ENCODE assay signal across 22 cellular contexts in genomic region chr19:33098023-33098652, GRCh38. TPM values are rescaled to one million over a fixed set of nuclear protein-coding genes. Genes with fewer than 3 reads are reported as not detected.
DNase-seq lines count a peak whose midpoint lies in the region; ATAC-seq and TF ChIP-seq lines count a peak whose summit lies in the region.
"Had no signal": no experiment of that assay in that cellular context is flagged by ENCODE, and none has a peak within 500 bp of the region (broad histone marks: within the 10 kb centered on the region; RNA-seq: fewer than 3 reads in every experiment).

No MANE protein-coding gene starts in this region.

- RAD21 ChIA-PET in HCT116 (lab: Charles Lee; ENCODE audit: low non-redundant PET in 1 of 2, low total read pairs in 2 of 2, uncharacterized antibody in 2 of 2, unreplicated experiment in 2 of 2) = interaction anchor here in 1 of 2 experiments (0.6 kb wide), 1 partner anchor 13 kb away, joined by 3 read pairs; no protein-coding TSS in a partner anchor

- H3K36me3 Mint-ChIP-seq in endothelial cell (ENCODE audit: low read depth, unreplicated experiment) = peaks cover 25% of the 10 kb centered on the region

- no peak overlapping the region for H2AFZ ChIP-seq in HCT116 (ENCODE audit: low read depth, low read length, poor library complexity, severe bottlenecking)

- BruUV-seq in HCT116 (replicated peaks; lab: Mats Ljungman, UMichigan) = no TSS peak

- no peaks in the 10 kb centered on the region for H3K9me3 ChIP-seq in HCT116 (ENCODE audit: control insufficient read depth in 1 of 2, insufficient read depth in 1 of 2, low read depth in 1 of 2, low read length in 2 of 2)
- H3K9me3 ChIP-seq: gastroesophageal sphincter, Peyer's patch, right atrium auricular region, suprapubic skin had no signal

- WGBS in lower leg skin, 2 donors = 72 to 82% methylated on average over 5 of the region's 5 CpGs

- H3K4me1 Mint-ChIP-seq in endothelial cell (ENCODE audit: unreplicated experiment) = no peaks in the 10 kb centered on the region
- H3K4me1 Mint-ChIP-seq: WTC11 had no signal

- H3K27me3 ChIP-seq in HCT116 (ENCODE audit: insufficient read depth, low read length) = no peaks in the 10 kb centered on the region
- H3K27me3 ChIP-seq: gastroesophageal sphincter, Peyer's patch, right atrium auricular region, suprapubic skin had no signal

- no peak overlapping the region for H3K27ac Mint-ChIP-seq in endothelial cell (ENCODE audit: unreplicated experiment)
- H3K27ac Mint-ChIP-seq: activated T-helper 2 cell treated with anti-CD3 and anti-CD28 coated beads, Interferon-gamma antibody, Interleukin-2, Interleukin-4, amounts not matched to agents 10 μg/mL and 5 μg/mL and 100 μg/mL, durations not matched to agents 14 hours and 24 hours and 36 hours had no signal

- H3K9me3 Mint-ChIP-seq in endothelial cell (ENCODE audit: unreplicated experiment) = no peaks in the 10 kb centered on the region
- H3K9me3 Mint-ChIP-seq: activated T-helper 2 cell treated with anti-CD3 and anti-CD28 coated beads, Interferon-gamma antibody, Interleukin-2, Interleukin-4, amounts not matched to agents 10 μg/mL and 5 μg/mL and 100 μg/mL, durations not matched to agents 14 hours and 24 hours and 36 hours; WTC11 had no signal

- H3K79me2 ChIP-seq in HCT116 (ENCODE audit: insufficient read depth, low read length) = no peaks in the 10 kb centered on the region

- intact Hi-C loops in HCT116 (cut with micrococcal nuclease) (no loop called here), lower leg skin (cut with DNase I; ENCODE audit: low total_unique reads) (no loop called here)

- POLR2A ChIA-PET in HCT116 (lab: Charles Lee) = interaction anchor here (0.6 kb wide), 1 partner anchor 11 kb away, joined by 3 read pairs; no protein-coding TSS in a partner anchor

- TF ChIP-seq CTCF in HCT116 (IDR thresholded peaks at IDR 0.05 in 2 of 3, conservative IDR thresholded peaks at IDR 0.05 in 1 of 3; ENCODE audit: borderline replicate concordance in 1 of 3, insufficient read depth in 1 of 3, low read depth in 2 of 3, low read length in 2 of 3) = no peak
- no peak for TF ChIP-seq CTCF in endothelial cell (IDR thresholded peaks at IDR 0.05; ENCODE audit: unreplicated experiment)
- peak in 1 of 3 donors; percentile 40 for TF ChIP-seq CTCF in lower leg skin (IDR thresholded peaks at IDR 0.05)

- H3K36me3 ChIP-seq in HCT116 (ENCODE audit: control insufficient read depth in 1 of 2, insufficient read depth in 2 of 2, low read length in 2 of 2) = peaks cover 12 to 17% of the 10 kb centered on the region in 2 experiments; a peak in 3 of 4 replicates

- H3K4me1 ChIP-seq in HCT116 (ENCODE audit: control insufficient read depth in 1 of 2, insufficient read depth in 2 of 2, low read length in 2 of 2) = peaks cover 6 to 43% of the 10 kb centered on the region in 2 experiments; a peak in 3 of 4 replicates
- H3K4me1 ChIP-seq: gastroesophageal sphincter, right atrium auricular region, suprapubic skin had no signal

- H3K4me2 ChIP-seq in HCT116 (ENCODE audit: low read length) = peak overlapping the region; percentile 9; the same call in 1 of the 2 replicates

- TF ChIP-seq POLR2A in HCT116 (IDR thresholded peaks at IDR 0.05; ENCODE audit: borderline replicate concordance, extremely low read depth, insufficient read depth, insufficient read length) (no peak), lower leg skin (IDR thresholded peaks at IDR 0.05) (no peak), erythroblast (IDR thresholded peaks at IDR 0.05; ENCODE audit: low read length) (no peak)

- no peak for TF ChIP-seq RAD21 in HCT116 (IDR thresholded peaks at IDR 0.05; ENCODE audit: low read depth)

- CTCF ChIA-PET in HCT116 (lab: Charles Lee) = no interaction called here

- no peaks in the 10 kb centered on the region for H3K27me3 Mint-ChIP-seq in endothelial cell (ENCODE audit: unreplicated experiment)

- H4K20me1 ChIP-seq in HCT116 (ENCODE audit: insufficient read depth) = no peaks in the 10 kb centered on the region

- peak overlapping the region; percentile 40 for H3K4me3 Mint-ChIP-seq in endothelial cell (ENCODE audit: unreplicated experiment)
- H3K4me3 Mint-ChIP-seq: WTC11 had no signal

- ATAC-seq in HCT116 (no peak), HG03469 (IDR thresholded peaks at IDR 0.05; ENCODE audit: unreplicated experiment) (no peak)
- ATAC-seq: gastroesophageal sphincter, WTC11 had no signal

- H3K4me3 ChIP-seq in HCT116 (replicated peaks in 1 of 2; ENCODE audit: low read depth in 1 of 2, low read length in 2 of 2) (no peak overlapping the region), lower leg skin (ENCODE audit: low read depth, poor library complexity, severe bottlenecking) (no peak overlapping the region)
- H3K4me3 ChIP-seq: gastroesophageal sphincter, Peyer's patch, right atrium auricular region, suprapubic skin had no signal

- no peak overlapping the region for H3K9ac ChIP-seq in HCT116 (ENCODE audit: low read length)

- H3K9me2 ChIP-seq in HCT116 (ENCODE audit: insufficient read depth) = no peaks in the 10 kb centered on the region

- no peak overlapping the region for H3K27ac ChIP-seq in HCT116 (ENCODE audit: low read depth, low read length)
- H3K27ac ChIP-seq: gastroesophageal sphincter, Peyer's patch, right atrium auricular region, suprapubic skin had no signal

- DNase-seq in HCT116 (ENCODE audit: low read depth, low spot score) (no peak), NCI-H2196 treated with DMSO at 0.1 percent for 48 hours (lab: John Stamatoyannopoulos, UW; ENCODE audit: unreplicated experiment) (peak; percentile 36), endothelial cell (ENCODE audit: low spot score) (no peak), mucosa of gallbladder (ENCODE audit: low spot score) (peak; percentile 16), lower leg skin (ENCODE audit: low spot score in 2 of 2) (no peak), erythroblast (lab: John Stamatoyannopoulos, UW) (no peak), NCI-H2029 treated with DMSO at 0.1 percent for 48 hours (lab: John Stamatoyannopoulos, UW) (no peak)
- DNase-seq: amniotic stem cell, COR-L47, mesenchymal stem cell, NCI-H1930, NCI-H526 had no signal

TF ChIP-seq in HCT116, 20 proteins besides CTCF, POLR2A, EP300 and RAD21:
- no peak for TF ChIP-seq ATF3 (IDR thresholded peaks at IDR 0.05)
- TF ChIP-seq CBX3 (IDR thresholded peaks at IDR 0.05; ENCODE audit: low read depth) = no peak
- TF ChIP-seq YY1 (IDR thresholded peaks at IDR 0.05; ENCODE audit: extremely low read depth, insufficient replicate concordance, low read depth, low read length) = no peak
- TF ChIP-seq CEBPB (IDR thresholded peaks at IDR 0.05; ENCODE audit: low read depth) = no peak
- no peak for TF ChIP-seq FOSL1 (IDR thresholded peaks at IDR 0.05; ENCODE audit: low read depth)
- no peak for TF ChIP-seq SRF (IDR thresholded peaks at IDR 0.05; ENCODE audit: low read depth)
- TF ChIP-seq TCF7L2 (IDR thresholded peaks at IDR 0.05; ENCODE audit: borderline replicate concordance, extremely low read depth, insufficient read depth, insufficient read length) = no peak
- TF ChIP-seq ZNF274 (IDR thresholded peaks at IDR 0.05; ENCODE audit: low read depth, low read length) = no peak
- TF ChIP-seq EZH2phosphoT487 (IDR thresholded peaks at IDR 0.05; ENCODE audit: borderline replicate concordance) = no peak
- TF ChIP-seq EGR1 (IDR thresholded peaks at IDR 0.05; ENCODE audit: low read depth) = no peak
- TF ChIP-seq ZFX (IDR thresholded peaks at IDR 0.05) = no peak
- no peak for TF ChIP-seq ZBTB33 (IDR thresholded peaks at IDR 0.05; ENCODE audit: extremely low read depth, insufficient replicate concordance, low read length)
- no peak for TF ChIP-seq SIN3A (IDR thresholded peaks at IDR 0.05; ENCODE audit: low read depth)
- TF ChIP-seq SP1 (IDR thresholded peaks at IDR 0.05; ENCODE audit: low read depth) = no peak

RNA-seq across cellular contexts. Expression of gene GPATCH1, which starts 17.2 kb away (rescaled TPM):
- 7.8 TPM for total RNA-seq in HCT116 (2021; ENCODE audit: unreplicated experiment)
- 4.5 and 5.2 TPM in 2 replicates for polyA plus RNA-seq in HCT116 (2012)
- total RNA-seq in endothelial cell (ENCODE audit: unreplicated experiment) = 8.7 TPM
- total RNA-seq in mucosa of gallbladder = 7.6 TPM
- 10 to 100 TPM in 1 of 4 donors, 1 to 10 TPM in 3; 7.0 to 14.6 (median 8.7) TPM for total RNA-seq in lower leg skin

RNA-seq across cellular contexts. Expression of gene RHPN2, which starts 33.5 kb away (rescaled TPM):
- total RNA-seq in HCT116 (2021; ENCODE audit: unreplicated experiment) (33.3 TPM), endothelial cell (ENCODE audit: unreplicated experiment) (4.5 TPM), mucosa of gallbladder (50.4 TPM), lower leg skin (10 to 100 TPM in 3 of 4 donors, 1 to 10 TPM in 1; 4.0 to 25.7 (median 19.9) TPM)
- polyA plus RNA-seq in HCT116 (2012) = 38.8 and 41.5 TPM in 2 replicates

RNA-seq across cellular contexts. Expression of gene WDR88, which starts 33.8 kb away (rescaled TPM):
- total RNA-seq in HCT116 (2021; ENCODE audit: unreplicated experiment) = not detected
- polyA plus RNA-seq in HCT116 (2012) = 0.07 and 0.29 TPM in 2 replicates
- not detected for total RNA-seq in endothelial cell (ENCODE audit: unreplicated experiment)
- not detected for total RNA-seq in mucosa of gallbladder
- total RNA-seq in lower leg skin = not detected
- total RNA-seq: activated T-helper 2 cell treated with anti-CD3 and anti-CD28 coated beads, Interferon-gamma antibody, Interleukin-2, Interleukin-4, amounts not matched to agents 10 μg/mL and 5 μg/mL and 100 μg/mL, durations not matched to agents 14 hours and 24 hours and 36 hours; cerebellum; G401; gastroesophageal sphincter; H1; Peyer's patch; right atrium auricular region; suprapubic skin had no signal
- polyA plus RNA-seq: H1 had no signal

Comparison
In these comparisons a context has a peak if more than half of its experiments do, and no peak if none do; other contexts are left out.
1. DNase-seq: peak in NCI-H2196 treated with DMSO at 0.1 percent for 48 hours (single experiment) and mucosa of gallbladder (single experiment); none in HCT116 (single experiment), endothelial cell (single experiment), lower leg skin (0 of 2), erythroblast (0 of 2) and NCI-H2029 treated with DMSO at 0.1 percent for 48 hours (single experiment).